In the genomic region with DNA sequence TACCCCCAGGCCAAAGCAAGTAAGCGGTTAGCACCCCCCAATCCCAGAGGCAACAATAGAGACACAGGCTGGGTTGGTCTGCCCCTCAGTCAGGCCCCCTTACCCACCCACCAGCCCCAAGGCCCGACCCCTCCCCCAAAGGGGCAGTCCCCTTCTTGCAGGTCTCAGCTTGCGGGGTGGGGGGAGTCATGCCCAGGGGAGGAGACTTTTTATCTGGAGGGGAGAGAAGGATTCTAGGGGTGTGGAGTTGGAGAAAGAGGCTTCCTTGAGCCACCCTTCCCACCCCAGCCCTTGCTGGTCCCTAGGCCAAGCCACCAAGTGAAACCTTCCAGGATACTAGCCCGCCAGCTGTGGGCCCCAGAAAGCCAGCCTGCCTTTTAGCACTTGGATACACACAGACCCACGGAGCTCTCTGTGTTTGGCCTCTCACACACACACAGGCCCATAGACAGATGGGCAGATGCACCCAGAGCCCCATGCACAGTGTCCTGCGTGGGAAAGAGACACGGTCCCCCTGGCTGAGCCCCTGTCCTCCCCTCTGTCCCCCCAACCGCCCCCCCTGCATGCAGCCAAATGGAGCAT, we compare ENCODE assay signal across 14 cellular contexts. TPM values are rescaled to one million over a fixed set of nuclear protein-coding genes. Genes with fewer than 3 reads are reported as not detected.
DNase-seq lines count a peak whose midpoint lies in the region; ATAC-seq, FAIRE-seq and TF ChIP-seq lines count a peak whose summit lies in the region.
"Had no signal": no experiment of that assay in that cellular context is flagged by ENCODE, and none has a peak within 500 bp of the region (broad histone marks: within the 10 kb centered on the region; RNA-seq: fewer than 3 reads in every experiment).

No MANE protein-coding gene starts in this region.

- H3K27me3 Mint-ChIP-seq in Calu3 (ENCODE audit: unreplicated experiment) (peaks cover 46% of the 10 kb centered on the region), astrocyte (ENCODE audit: low read depth, unreplicated experiment) (peaks cover 73% of the 10 kb centered on the region)

- H3K27ac Mint-ChIP-seq in Calu3 (ENCODE audit: unreplicated experiment), result no peak overlapping the region
- no peak overlapping the region for H3K27ac Mint-ChIP-seq in astrocyte (ENCODE audit: unreplicated experiment)

- BruUV-seq in Calu3 (replicated peaks; lab: Mats Ljungman, UMichigan), result no TSS peak

- H3K36me3 ChIP-seq in astrocyte (ENCODE audit: insufficient read depth, low read length), result no peaks in the 10 kb centered on the region
- peaks cover 23 to 24% of the 10 kb centered on the region in 2 donors for H3K36me3 ChIP-seq in mucosa of rectum (ENCODE audit: control insufficient read depth in 2 of 2, insufficient read depth in 2 of 2, low read length in 2 of 2)
- H3K36me3 ChIP-seq: brain microvascular endothelial cell had no signal

- no peak overlapping the region for H3K9ac ChIP-seq in astrocyte (ENCODE audit: low read length)
- peak overlapping the region; percentile 6 to 51 for H3K9ac ChIP-seq in mucosa of rectum (ENCODE audit: low read depth in 1 of 2, low read length in 2 of 2)

- H3K4me1 ChIP-seq in astrocyte (ENCODE audit: insufficient read depth, low read length) (no peaks in the 10 kb centered on the region), mucosa of rectum (ENCODE audit: control insufficient read depth in 2 of 2, insufficient read depth in 2 of 2, low read length in 2 of 2) (peaks cover 11 to 20% of the 10 kb centered on the region in 2 donors)

- peaks cover 29% of the 10 kb centered on the region for H3K36me3 Mint-ChIP-seq in Calu3 (ENCODE audit: insufficient read depth, unreplicated experiment)
- peaks cover 7% of the 10 kb centered on the region for H3K36me3 Mint-ChIP-seq in astrocyte (ENCODE audit: low read depth, unreplicated experiment)

- POLR2A ChIA-PET in AG04450 (lab: Yijun Ruan, JAX), result interaction anchor here (0.5 kb wide), 1 partner anchor 250 kb away, joined by 6 read pairs; no protein-coding TSS in a partner anchor

- peak overlapping the region; percentile 74 for H3K4me3 Mint-ChIP-seq in Calu3 (ENCODE audit: low read depth, unreplicated experiment)
- H3K4me3 Mint-ChIP-seq in astrocyte (ENCODE audit: unreplicated experiment), result no peak overlapping the region

- H3K9me3 ChIP-seq in AG04450 (ENCODE audit: control insufficient read depth, insufficient read depth, low read length) (no peaks in the 10 kb centered on the region; the same call in 1 of the 2 replicates), astrocyte (ENCODE audit: insufficient read depth, low read depth, low read length) (no peaks in the 10 kb centered on the region), mucosa of rectum (ENCODE audit: control insufficient read depth in 2 of 2, low read length in 2 of 2) (no peaks in the 10 kb centered on the region)

- CTCF ChIA-PET in AG04450 (lab: Charles Lee) (interaction anchor here (1.1 to 5.2 kb wide), 5 partner anchors 11 to 46 kb away, joined by 3 to 31 read pairs (median 5); no protein-coding TSS in a partner anchor), Calu3 (lab: Charles Lee) (interaction anchor here (0.5 kb wide), 1 partner anchor 111 kb away, joined by 5 read pairs; no protein-coding TSS in a partner anchor)

- no peak for ATAC-seq in HG02981 (IDR thresholded peaks at IDR 0.05; ENCODE audit: unreplicated experiment)
- ATAC-seq in GM19023 (IDR thresholded peaks at IDR 0.05; ENCODE audit: unreplicated experiment), result no peak
- no peak for ATAC-seq in HG02885 (IDR thresholded peaks at IDR 0.05; ENCODE audit: poor library complexity, unreplicated experiment)

- H3K27me3 ChIP-seq in AG04450 (ENCODE audit: control insufficient read depth, insufficient read depth, low read length) (peaks cover 28% of the 10 kb centered on the region), astrocyte (ENCODE audit: insufficient read depth, low read length) (peaks cover 21% of the 10 kb centered on the region), mucosa of rectum (ENCODE audit: control insufficient read depth in 2 of 2, insufficient read depth in 2 of 2, low read length in 2 of 2) (peaks cover 0 to 15% of the 10 kb centered on the region in 2 donors)

- H2AFZ ChIP-seq in astrocyte (ENCODE audit: low read depth, low read length), result no peak overlapping the region
- H2AFZ ChIP-seq: PC-9 had no signal

- no peaks in the 10 kb centered on the region for H4K20me1 ChIP-seq in astrocyte (ENCODE audit: insufficient read depth, low read length)

- peak overlapping the region; percentile 54; the same call in 1 of the 2 replicates for H3K4me3 ChIP-seq in AG04450 (ENCODE audit: low read depth, low read length)
- H3K4me3 ChIP-seq in astrocyte (ENCODE audit: insufficient read depth, low read depth, low read length), result no peak overlapping the region
- H3K4me3 ChIP-seq in mucosa of rectum (ENCODE audit: low read length in 2 of 2), result peak overlapping the region; percentile 52 to 60
- H3K4me3 ChIP-seq: PC-9 had no signal

- DNase-seq in AG04450 (ENCODE audit: low read depth, low spot score) (no peak), Calu3 (no peak), astrocyte (ENCODE audit: low read depth) (no peak), T1000 (lab: John Stamatoyannopoulos, UW) (no peak)
- DNase-seq: activated CD4-positive, alpha-beta T cell treated with anti-CD3 and anti-CD28 coated beads, Interleukin-2, amount 50 U/mL, for 1 hour; brain microvascular endothelial cell; foreskin melanocyte; GDM1; KBM-7; PC-9 had no signal

- no peak for FAIRE-seq in astrocyte (lab: Jason Lieb, UNC)

- no peaks in the 10 kb centered on the region for H3K79me2 ChIP-seq in astrocyte (ENCODE audit: insufficient read depth, low read length)

- H3K27ac ChIP-seq in AG04450 (ENCODE audit: low read depth, low read length) (no peak overlapping the region), astrocyte (ENCODE audit: low read depth, low read length) (no peak overlapping the region), mucosa of rectum (ENCODE audit: low read depth in 2 of 2, low read length in 2 of 2) (peak overlapping the region in 1 of 2 donors; percentile 52)
- H3K27ac ChIP-seq: brain microvascular endothelial cell, PC-9 had no signal

- no peak for TF ChIP-seq CTCF in AG04450 (IDR thresholded peaks at IDR 0.05; ENCODE audit: low read depth, low read length)
- no peak for TF ChIP-seq CTCF in Calu3 (IDR thresholded peaks at IDR 0.05; ENCODE audit: unreplicated experiment)
- no peak for TF ChIP-seq CTCF in astrocyte (IDR thresholded peaks at IDR 0.05; ENCODE audit: insufficient read depth, low read depth, low read length)

- no peaks in the 10 kb centered on the region for H3K9me3 Mint-ChIP-seq in Calu3 (ENCODE audit: low read depth, unreplicated experiment)
- H3K9me3 Mint-ChIP-seq in astrocyte (ENCODE audit: unreplicated experiment), result no peaks in the 10 kb centered on the region

- H3K4me2 ChIP-seq in astrocyte (ENCODE audit: low read length), result peak overlapping the region; percentile 88
- H3K4me2 ChIP-seq: PC-9 had no signal

- intact Hi-C loops in Calu3 (cut with micrococcal nuclease; ENCODE audit: unreplicated experiment), result no loop called here

- H3K4me1 Mint-ChIP-seq in Calu3 (ENCODE audit: low read depth, unreplicated experiment) (peaks cover 16% of the 10 kb centered on the region), astrocyte (ENCODE audit: low read depth, unreplicated experiment) (peaks cover 4% of the 10 kb centered on the region)

RNA-seq across cellular contexts. Expression of a gene that starts 7.1 kb away (rescaled TPM):
- polyA plus RNA-seq in AG04450 (2011; rRNA removed), result 28.6 and 49.5 TPM in 2 replicates
- 20.1 and 30.1 TPM in 2 replicates for polyA minus RNA-seq in AG04450 (2011; rRNA and poly(A)+ RNA removed)
- total RNA-seq in Calu3 (2022) (95.9 and 117 TPM in 2 replicates), astrocyte (8.0 and 9.3 TPM in 2 replicates)

RNA-seq across cellular contexts. Expression of a gene that starts 7.8 kb away (rescaled TPM):
- 0.06 and 0.29 TPM in 2 replicates for polyA plus RNA-seq in AG04450 (2011; rRNA removed)
- not detected in 2 replicates for polyA minus RNA-seq in AG04450 (2011; rRNA and poly(A)+ RNA removed)
- total RNA-seq in Calu3 (2022) (not detected in 2 replicates), astrocyte (not detected in 2 replicates)
- total RNA-seq: PC-9 had no signal

RNA-seq across cellular contexts. Expression of a gene that starts 23.4 kb away (rescaled TPM):
- polyA plus RNA-seq in AG04450 (2011; rRNA removed), result 1.5 and 1.9 TPM in 2 replicates
- 1.4 and 1.7 TPM in 2 replicates for polyA minus RNA-seq in AG04450 (2011; rRNA and poly(A)+ RNA removed)
- total RNA-seq in Calu3 (2022), result 0.15 TPM in 1 of 2 replicates, not detected in the other
- 0.39 and 0.96 TPM in 2 replicates for total RNA-seq in astrocyte
- total RNA-seq: PC-9 had no signal
